24 cellular contexts compared by ENCODE assay signal in genomic region chr4:139436122-139436521, GRCh38.
"Had no signal": no experiment of that assay in that cellular context is flagged by ENCODE, and none has a peak within 500 bp of the region (broad histone marks: within the 10 kb centered on the region; RNA-seq: fewer than 3 reads in every experiment).

No MANE protein-coding gene starts in this region.

- H3K4me1 Mint-ChIP-seq: nephron had no signal

- H3K4me1 ChIP-seq: esophagus squamous epithelium, gastroesophageal sphincter, left ventricle myocardium inferior, lower lobe of right lung, psoas muscle, right lobe of liver, stomach, transverse colon had no signal

- H3K27ac Mint-ChIP-seq: dendritic cell treated with granulocyte-macrophage colony-stimulating factor and Interleukin-4, amounts not matched to agents 40 ng/mL and 50 ng/mL, for 4 days; nephron had no signal

- H3K27me3 ChIP-seq: esophagus squamous epithelium, gastroesophageal sphincter, right lobe of liver, stomach, transverse colon had no signal

- H3K9me3 Mint-ChIP-seq: effector memory CD8-positive, alpha-beta T cell had no signal

- ATAC-seq: effector memory CD8-positive, alpha-beta T cell; gastroesophageal sphincter; left cardiac atrium; lower lobe of right lung; psoas muscle had no signal

- H3K27ac ChIP-seq: esophagus squamous epithelium, gastroesophageal sphincter, left ventricle myocardium inferior, lower lobe of right lung, psoas muscle, right lobe of liver, stomach, thoracic aorta, transverse colon had no signal

- H3K27me3 Mint-ChIP-seq: dendritic cell treated with granulocyte-macrophage colony-stimulating factor and Interleukin-4, amounts not matched to agents 40 ng/mL and 50 ng/mL, for 4 days; effector memory CD8-positive, alpha-beta T cell; naive B cell had no signal

- DNase-seq: effector memory CD8-positive, alpha-beta T cell; esophagus squamous epithelium; foreskin fibroblast; glutamatergic neuron; kidney; left cardiac atrium; left ventricle myocardium inferior; lower lobe of right lung; mesenchymal stem cell; naive B cell; occipital lobe; psoas muscle; retina; right lobe of liver; stimulated activated CD4-positive, alpha-beta T cell treated with anti-CD3 and anti-CD28 coated beads, Interleukin-2, amount 100 ng/mL, for 24 hours; stimulated activated CD4-positive, alpha-beta T cell treated with anti-CD3 and anti-CD28 coated beads, Interleukin-4, amount 100 ng/mL, for 4 hours; stimulated activated naive CD4-positive, alpha-beta T cell; stomach; substantia nigra; transverse colon had no signal

- H3K9me3 ChIP-seq: lower lobe of right lung had no signal

- H3K4me3 ChIP-seq: esophagus squamous epithelium, gastroesophageal sphincter, left ventricle myocardium inferior, lower lobe of right lung, psoas muscle, right lobe of liver, stomach, thoracic aorta, transverse colon had no signal

- H3K4me3 Mint-ChIP-seq: dendritic cell treated with granulocyte-macrophage colony-stimulating factor and Interleukin-4, amounts not matched to agents 40 ng/mL and 50 ng/mL, for 4 days; effector memory CD8-positive, alpha-beta T cell; nephron had no signal

- H3K36me3 ChIP-seq: lower lobe of right lung, right lobe of liver, transverse colon had no signal
